30 cellular contexts compared by ENCODE assay signal in the genomic region with DNA sequence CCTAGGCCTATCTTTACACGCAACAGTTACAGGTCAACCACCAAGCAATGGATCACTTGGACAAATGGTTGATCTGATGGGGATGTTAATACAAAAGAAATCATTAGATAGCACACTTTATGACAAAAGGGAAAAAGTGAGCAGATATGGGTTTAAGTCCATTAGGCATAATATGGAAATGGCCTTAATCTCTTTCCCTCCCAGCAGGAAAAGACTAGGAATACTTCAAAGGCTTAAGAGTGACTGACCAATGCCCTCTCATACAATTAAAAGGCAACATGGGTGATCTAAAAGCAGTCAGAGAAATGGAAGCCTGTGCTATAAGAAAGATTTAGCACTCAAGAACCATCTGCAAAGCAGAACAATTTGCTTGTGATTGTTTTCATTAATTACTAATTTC. TPM values are rescaled to one million over a fixed set of nuclear protein-coding genes. Genes with fewer than 3 reads are reported as not detected.
"Had no signal": no experiment of that assay in that cellular context is flagged by ENCODE, and none has a peak within 500 bp of the region (broad histone marks: within the 10 kb centered on the region; RNA-seq: fewer than 3 reads in every experiment).

No MANE protein-coding gene starts in this region.

- H3K4me1 Mint-ChIP-seq: stimulated activated naive B cell treated with anti-CD40 and anti-IgM and Interleukin-4, amounts not matched to agents 10 μg/mL and 1 μg/mL and 100 μg/mL, for 72 hours had no signal

- H3K27ac Mint-ChIP-seq: activated CD4-positive, alpha-beta T cell treated with anti-CD3 and anti-CD28 coated beads, Interleukin-2, amount 10 ng/mL, durations not matched to agents 7 days and 5 days; activated CD8-positive, alpha-beta T cell treated with anti-CD3 and anti-CD28 coated beads, Interleukin-2, amount 10 ng/mL, durations not matched to agents 7 days and 5 days; activated naive CD4-positive, alpha-beta T cell treated with anti-CD3 and anti-CD28 coated beads, Interleukin-2, amount 50 U/mL, for 24 hours; activated T-helper 1 cell treated with anti-CD3 and anti-CD28 coated beads, Interleukin-12 subunit alpha, Interleukin-12 subunit beta, Interleukin-2, Interleukin-4 antibody, amounts not matched to agents 30 ng/mL and 10 ng/mL and 1 ng/mL, durations not matched to agents 14 hours and 24 hours and 36 hours; dendritic cell treated with granulocyte-macrophage colony-stimulating factor and Interleukin-4, amounts not matched to agents 40 ng/mL and 50 ng/mL, for 4 days; memory B cell; stimulated activated naive B cell treated with anti-CD40 and anti-IgM and Interleukin-4, amounts not matched to agents 10 μg/mL and 1 μg/mL and 100 μg/mL, for 72 hours; T-cell; T-helper 2 cell treated with Interferon-gamma antibody and Interleukin-4, amounts not matched to agents 5 μg/mL and 100 μg/mL, for 36 hours had no signal

- H3K27ac ChIP-seq: neutrophil, pancreas, right lobe of liver, skin epidermis, VCaP had no signal

- H3K36me3 Mint-ChIP-seq: activated naive CD4-positive, alpha-beta T cell treated with anti-CD3 and anti-CD28 coated beads, Interleukin-2, amount 50 U/mL, for 24 hours; brain; memory B cell; stimulated activated naive B cell treated with anti-CD40 and anti-IgM and Interleukin-4, amounts not matched to agents 10 μg/mL and 1 μg/mL and 100 μg/mL, for 72 hours; T-cell had no signal

- H3K9me3 ChIP-seq: mucosa of descending colon, neutrophil, pancreas, right lobe of liver, upper lobe of left lung had no signal

- DNase-seq: activated CD4-positive, alpha-beta T cell treated with anti-CD3 and anti-CD28 coated beads, Interleukin-2, amount 10 ng/mL, durations not matched to agents 7 days and 5 days; activated CD4-positive, CD25-positive, alpha-beta regulatory T cell treated with anti-CD3 and anti-CD28 coated beads, Interleukin-2, amount 50 U/mL, for 72 hours; activated CD8-positive, alpha-beta T cell treated with anti-CD3 and anti-CD28 coated beads, Interleukin-2, amount 10 ng/mL, durations not matched to agents 7 days and 5 days; activated gamma-delta T cell treated with Interleukin-2 at 50 U/mL for 16 hours; aorta; caudate nucleus; effector CD8-positive, alpha-beta T cell; glutamatergic neuron; hypothalamus; islet precursor cell; left cardiac atrium; mucosa of descending colon; pancreas; right lobe of liver; stimulated activated CD4-positive, alpha-beta T cell treated with anti-CD3 and anti-CD28 coated beads, Interleukin-15, amount 100 ng/mL, for 24 hours; stimulated activated CD8-positive, alpha-beta memory T cell treated with anti-CD3 and anti-CD28 coated beads, Interleukin-4, amount 100 ng/mL, for 48 hours; stimulated activated naive B cell treated with anti-CD40 and anti-IgM and Interleukin-4, amounts not matched to agents 10 μg/mL and 1 μg/mL and 100 μg/mL, for 72 hours; T-cell; upper lobe of left lung had no signal

- H3K36me3 ChIP-seq: neutrophil, pancreas, right lobe of liver, upper lobe of left lung had no signal

- H3K4me1 ChIP-seq: pancreas had no signal

- H3K9me3 Mint-ChIP-seq: activated CD4-positive, alpha-beta T cell treated with anti-CD3 and anti-CD28 coated beads, Interleukin-2, amount 10 ng/mL, durations not matched to agents 7 days and 5 days; activated naive CD4-positive, alpha-beta T cell treated with anti-CD3 and anti-CD28 coated beads, Interleukin-2, amount 50 U/mL, for 24 hours; activated T-helper 1 cell treated with anti-CD3 and anti-CD28 coated beads, Interleukin-12 subunit alpha, Interleukin-12 subunit beta, Interleukin-2, Interleukin-4 antibody, amounts not matched to agents 30 ng/mL and 10 ng/mL and 1 ng/mL, durations not matched to agents 14 hours and 24 hours and 36 hours; brain; dendritic cell treated with granulocyte-macrophage colony-stimulating factor and Interleukin-4, amounts not matched to agents 40 ng/mL and 50 ng/mL, for 4 days; memory B cell; stimulated activated naive B cell treated with anti-CD40 and anti-IgM and Interleukin-4, amounts not matched to agents 10 μg/mL and 1 μg/mL and 100 μg/mL, for 72 hours; T-cell; T-helper 2 cell treated with Interferon-gamma antibody and Interleukin-4, amounts not matched to agents 5 μg/mL and 100 μg/mL, for 36 hours had no signal

- H3K4me3 Mint-ChIP-seq: activated CD4-positive, alpha-beta T cell treated with anti-CD3 and anti-CD28 coated beads, Interleukin-2, amount 10 ng/mL, durations not matched to agents 7 days and 5 days; activated CD8-positive, alpha-beta T cell treated with anti-CD3 and anti-CD28 coated beads, Interleukin-2, amount 10 ng/mL, durations not matched to agents 7 days and 5 days; activated naive CD4-positive, alpha-beta T cell treated with anti-CD3 and anti-CD28 coated beads, Interleukin-2, amount 50 U/mL, for 24 hours; activated T-helper 1 cell treated with anti-CD3 and anti-CD28 coated beads, Interleukin-12 subunit alpha, Interleukin-12 subunit beta, Interleukin-2, Interleukin-4 antibody, amounts not matched to agents 30 ng/mL and 10 ng/mL and 1 ng/mL, durations not matched to agents 14 hours and 24 hours and 36 hours; dendritic cell treated with granulocyte-macrophage colony-stimulating factor and Interleukin-4, amounts not matched to agents 40 ng/mL and 50 ng/mL, for 4 days; memory B cell; stimulated activated naive B cell treated with anti-CD40 and anti-IgM and Interleukin-4, amounts not matched to agents 10 μg/mL and 1 μg/mL and 100 μg/mL, for 72 hours; T-cell; T-helper 2 cell treated with Interferon-gamma antibody and Interleukin-4, amounts not matched to agents 5 μg/mL and 100 μg/mL, for 36 hours had no signal

- ATAC-seq: activated CD8-positive, alpha-beta T cell treated with anti-CD3 and anti-CD28 coated beads, Interleukin-2, amount 10 ng/mL, durations not matched to agents 7 days and 5 days; esophagus mucosa; left cardiac atrium; mucosa of descending colon; pancreas; right lobe of liver; SK-N-SH treated with all-trans-retinoic acid at 6 μM for 48 hours; stimulated activated naive B cell treated with anti-CD40 and anti-IgM and Interleukin-4, amounts not matched to agents 10 μg/mL and 1 μg/mL and 100 μg/mL, for 72 hours; T-cell had no signal

- H3K4me3 ChIP-seq: mucosa of descending colon, pancreas, right lobe of liver, skin epidermis, upper lobe of left lung had no signal

RNA-seq across cellular contexts. Expression of gene PRTG, which starts 3.3 kb away (rescaled TPM):
- total RNA-seq: activated CD4-positive, alpha-beta T cell treated with anti-CD3 and anti-CD28 coated beads, Interleukin-2, amount 10 ng/mL, durations not matched to agents 7 days and 5 days; activated CD8-positive, alpha-beta T cell treated with anti-CD3 and anti-CD28 coated beads, Interleukin-2, amount 10 ng/mL, durations not matched to agents 7 days and 5 days; activated T-helper 1 cell treated with anti-CD3 and anti-CD28 coated beads, Interleukin-12 subunit alpha, Interleukin-12 subunit beta, Interleukin-2, Interleukin-4 antibody, amounts not matched to agents 30 ng/mL and 10 ng/mL and 1 ng/mL, durations not matched to agents 14 hours and 24 hours and 36 hours had no signal
